Comparison of ENCODE assay signal across 1 cellular context in genomic region chr7:30349816-30350215, GRCh38.
TF ChIP-seq lines count a peak whose summit lies in the region.

No MANE protein-coding gene starts in this region.

TF ChIP-seq in A549, 52 proteins besides CTCF, POLR2A, EP300 and RAD21 (continued from another document):
- TF ChIP-seq, protein P1, sequence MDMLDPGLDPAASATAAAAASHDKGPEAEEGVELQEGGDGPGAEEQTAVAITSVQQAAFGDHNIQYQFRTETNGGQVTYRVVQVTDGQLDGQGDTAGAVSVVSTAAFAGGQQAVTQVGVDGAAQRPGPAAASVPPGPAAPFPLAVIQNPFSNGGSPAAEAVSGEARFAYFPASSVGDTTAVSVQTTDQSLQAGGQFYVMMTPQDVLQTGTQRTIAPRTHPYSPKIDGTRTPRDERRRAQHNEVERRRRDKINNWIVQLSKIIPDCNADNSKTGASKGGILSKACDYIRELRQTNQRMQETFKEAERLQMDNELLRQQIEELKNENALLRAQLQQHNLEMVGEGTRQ (IDR thresholded peaks at IDR 0.05) = no peak
- TF ChIP-seq, protein P2, sequence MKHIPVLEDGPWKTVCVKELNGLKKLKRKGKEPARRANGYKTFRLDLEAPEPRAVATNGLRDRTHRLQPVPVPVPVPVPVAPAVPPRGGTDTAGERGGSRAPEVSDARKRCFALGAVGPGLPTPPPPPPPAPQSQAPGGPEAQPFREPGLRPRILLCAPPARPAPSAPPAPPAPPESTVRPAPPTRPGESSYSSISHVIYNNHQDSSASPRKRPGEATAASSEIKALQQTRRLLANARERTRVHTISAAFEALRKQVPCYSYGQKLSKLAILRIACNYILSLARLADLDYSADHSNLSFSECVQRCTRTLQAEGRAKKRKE (CRISPR knock-in tag; IDR thresholded peaks at IDR 0.05; ENCODE audit: low read depth) = no peak
- TF ChIP-seq, protein P3, sequence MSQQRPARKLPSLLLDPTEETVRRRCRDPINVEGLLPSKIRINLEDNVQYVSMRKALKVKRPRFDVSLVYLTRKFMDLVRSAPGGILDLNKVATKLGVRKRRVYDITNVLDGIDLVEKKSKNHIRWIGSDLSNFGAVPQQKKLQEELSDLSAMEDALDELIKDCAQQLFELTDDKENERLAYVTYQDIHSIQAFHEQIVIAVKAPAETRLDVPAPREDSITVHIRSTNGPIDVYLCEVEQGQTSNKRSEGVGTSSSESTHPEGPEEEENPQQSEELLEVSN (IDR thresholded peaks at IDR 0.05; ENCODE audit: borderline replicate concordance, low read depth) = no peak
- no peak for TF ChIP-seq JUN (IDR thresholded peaks at IDR 0.05)
- TF ChIP-seq PHF8 (IDR thresholded peaks at IDR 0.05; ENCODE audit: borderline replicate concordance, low read depth) = no peak
